Comparison of ENCODE assay signal across 8 cellular contexts in genomic region chr17:16287563-16288027, GRCh38.
DNase-seq lines count a peak whose midpoint lies in the region; ATAC-seq and TF ChIP-seq lines count a peak whose summit lies in the region.

No MANE protein-coding gene starts in this region.

- no peak for DNase-seq in activated T-cell treated with anti-CD3 and anti-CD28 coated beads, Interleukin-2, amount 50 U/mL, for 4 hours
- DNase-seq in activated T-cell treated with anti-CD3 and anti-CD28 coated beads for 4 hours (no peak), NCI-H460 (ENCODE audit: extremely low read depth, low read depth) (peak; percentile 16), body of pancreas (peak in 1 of 4 donors; percentile 20), lung (ENCODE audit: low spot score) (no peak), upper lobe of right lung (no peak), NCI-H146 treated with DMSO at 0.1 percent for 48 hours (lab: John Stamatoyannopoulos, UW; ENCODE audit: unreplicated experiment) (no peak)

- no peak for TF ChIP-seq POLR2A in body of pancreas (IDR thresholded peaks at IDR 0.05)

- H3K27me3 Mint-ChIP-seq in activated T-cell treated with anti-CD3 and anti-CD28 coated beads, Interleukin-2, amount 50 U/mL, for 4 hours (ENCODE audit: low read depth): no peaks in the 10 kb centered on the region

- H3K4me1 ChIP-seq in body of pancreas (peaks cover 12% of the 10 kb centered on the region), lung (ENCODE audit: control insufficient read depth in 2 of 2, insufficient read depth in 2 of 2, low read length in 2 of 2) (peaks cover 5 to 8% of the 10 kb centered on the region in 2 donors), upper lobe of right lung (peaks cover 40% of the 10 kb centered on the region)

- no peaks in the 10 kb centered on the region for H3K9me3 Mint-ChIP-seq in activated T-cell treated with anti-CD3 and anti-CD28 coated beads, Interleukin-2, amount 50 U/mL, for 4 hours

- peak overlapping the region; percentile 56 for H3K4me3 Mint-ChIP-seq in activated T-cell treated with anti-CD3 and anti-CD28 coated beads, Interleukin-2, amount 50 U/mL, for 4 hours

- 54 to 64% methylated on average over 6 of the region's 6 CpGs for WGBS in body of pancreas, 2 donors
- 10 to 19% methylated on average over 6 of the region's 6 CpGs for WGBS in lung, 2 donors

- no peak for ATAC-seq in activated T-cell treated with anti-CD3 and anti-CD28 coated beads, Interleukin-2, amount 50 U/mL, for 4 hours
- ATAC-seq in body of pancreas (no peak), lung (ENCODE audit: insufficient read depth, low FRiP score) (peak; percentile 37), upper lobe of right lung (peak; percentile 59), HG03025 (IDR thresholded peaks at IDR 0.05; ENCODE audit: low FRiP score, unreplicated experiment) (no peak)

- H3K4me3 ChIP-seq in body of pancreas (no peak overlapping the region), lung (no peak overlapping the region), upper lobe of right lung (no peak overlapping the region)

- H3K36me3 ChIP-seq in body of pancreas (replicated peaks in 1 of 2; ENCODE audit: insufficient read depth in 1 of 2, low read depth in 2 of 2) (no peaks in the 10 kb centered on the region), lung (ENCODE audit: control insufficient read depth in 2 of 2, insufficient read depth in 2 of 2, low read length in 2 of 2) (no peaks in the 10 kb centered on the region), upper lobe of right lung (no peaks in the 10 kb centered on the region)

- H3K4me1 Mint-ChIP-seq in activated T-cell treated with anti-CD3 and anti-CD28 coated beads, Interleukin-2, amount 50 U/mL, for 4 hours (ENCODE audit: low read depth): peaks cover 54% of the 10 kb centered on the region

- H3K9me3 ChIP-seq in body of pancreas (no peaks in the 10 kb centered on the region), lung (ENCODE audit: control insufficient read depth in 2 of 2, insufficient read depth in 1 of 2, low read length in 1 of 2) (no peaks in the 10 kb centered on the region), upper lobe of right lung (no peaks in the 10 kb centered on the region)

- peak overlapping the region in 3 of 4 donors; percentile 4 to 82 (median 80) for H3K27ac ChIP-seq in body of pancreas
- H3K27ac ChIP-seq in lung (ENCODE audit: low read depth in 1 of 2, low read length in 1 of 2): peak overlapping the region in 1 of 2 donors; percentile 91
- peak overlapping the region; percentile 93 for H3K27ac ChIP-seq in upper lobe of right lung

- H3K27me3 ChIP-seq in body of pancreas (no peaks in the 10 kb centered on the region), lung (ENCODE audit: control insufficient read depth, insufficient read depth) (no peaks in the 10 kb centered on the region), upper lobe of right lung (no peaks in the 10 kb centered on the region)

- TF ChIP-seq CTCF in body of pancreas (IDR thresholded peaks at IDR 0.05): no peak
- no peak for TF ChIP-seq CTCF in lung (IDR thresholded peaks at IDR 0.05; ENCODE audit: control extremely low read depth, extremely low read depth)
- no peak for TF ChIP-seq CTCF in upper lobe of right lung (IDR thresholded peaks at IDR 0.05)

- intact Hi-C loops in body of pancreas (cut with DNase I): no loop called here
- intact Hi-C loops in upper lobe of right lung (cut with DNase I): no loop called here

- H3K36me3 Mint-ChIP-seq in activated T-cell treated with anti-CD3 and anti-CD28 coated beads, Interleukin-2, amount 50 U/mL, for 4 hours (ENCODE audit: insufficient read depth): peaks cover 6% of the 10 kb centered on the region

Comparison
In these comparisons a context has a peak if more than half of its experiments do, and no peak if none do; other contexts are left out.
1. ATAC-seq: peak in lung (single experiment) and upper lobe of right lung (single experiment); none in activated T-cell treated with anti-CD3 and anti-CD28 coated beads, Interleukin-2, amount 50 U/mL, for 4 hours (0 of 2), body of pancreas (single experiment) and HG03025 (single experiment).